In the genomic region with DNA sequence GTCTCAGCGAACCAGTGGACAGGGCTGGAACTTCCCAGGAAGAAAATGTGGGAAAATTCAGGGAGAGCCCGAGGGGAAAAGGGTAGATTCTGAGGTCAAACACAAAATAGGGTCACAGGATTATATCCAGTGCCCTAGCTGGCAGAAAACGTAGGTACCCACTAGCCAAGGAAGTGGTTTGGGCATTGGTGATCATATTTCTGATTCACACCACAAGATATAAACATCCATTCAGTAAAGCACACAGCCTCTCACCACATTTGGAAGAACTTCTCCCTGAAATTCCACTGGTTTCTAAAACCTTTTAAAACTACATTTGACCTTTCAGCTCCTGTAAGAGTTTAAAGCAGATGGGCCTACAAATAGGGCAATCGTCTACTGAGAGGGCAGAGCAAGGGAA, we compare ENCODE assay signal across 23 cellular contexts.
DNase-seq lines count a peak whose midpoint lies in the region; ATAC-seq, FAIRE-seq and TF ChIP-seq lines count a peak whose summit lies in the region.
"Had no signal": no experiment of that assay in that cellular context is flagged by ENCODE, and none has a peak within 500 bp of the region (broad histone marks: within the 10 kb centered on the region; RNA-seq: fewer than 3 reads in every experiment).

No MANE protein-coding gene starts in this region.

- H3K9me2 ChIP-seq in GM23248 (ENCODE audit: insufficient read depth) = no peaks in the 10 kb centered on the region

- H3K79me2 ChIP-seq in GM23248 (ENCODE audit: insufficient read depth) = no peaks in the 10 kb centered on the region

- ATAC-seq in GM21526 (IDR thresholded peaks at IDR 0.05; ENCODE audit: low FRiP score, unreplicated experiment) = no peak
- ATAC-seq in pancreas = no peak
- ATAC-seq: GM12878, Right ventricle myocardium inferior had no signal

- H3K36me3 ChIP-seq in GM23248 (ENCODE audit: low read depth) (no peaks in the 10 kb centered on the region), MG63 (no peaks in the 10 kb centered on the region), pancreas (no peaks in the 10 kb centered on the region)

- no peak overlapping the region for H2AFZ ChIP-seq in GM23248

- intact Hi-C loops in pancreas (cut with DNase I) = no loop called here

- DNase-seq in AG08395 (ENCODE audit: low spot score) = peak; percentile 43
- peak; percentile 21 for DNase-seq in GM23248
- DNase-seq in MG63 = peak; percentile 58
- peak; percentile 90 for DNase-seq in fibroblast of peridontal ligament (ENCODE audit: extremely low read depth)
- DNase-seq in stimulated activated CD4-positive, alpha-beta T cell treated with anti-CD3 and anti-CD28 coated beads, Interleukin-12 subunit alpha, Interleukin-12 subunit beta, amount 100 ng/mL, for 4 hours = no peak
- DNase-seq in NCI-H2029 (lab: John Stamatoyannopoulos, UW) = no peak
- DNase-seq in pancreas = no peak
- DNase-seq: ACHN, DMS53, HFFc6, KG1, NCI-H1417, NCI-H1694 treated with DMSO at 0.1 percent for 48 hours, NCI-H446 treated with DMSO at 0.1 percent for 48 hours, NCI-H526 treated with DMSO at 0.1 percent for 48 hours, OCI-M1 had no signal

- no peaks in the 10 kb centered on the region for H4K20me1 ChIP-seq in GM23248 (ENCODE audit: insufficient read depth)

- FAIRE-seq in pancreas (lab: Jason Lieb, UNC) = no peak
- FAIRE-seq: D721Med, GM12878, H54, RCC 7860 had no signal

- WGBS in GM23248 (ENCODE audit: low coverage in 1 of 2, low lambda C conversion rate in 2 of 2, missing lambda C conversion rate in 2 of 2), 2 experiments = 77 to 78% methylated on average over 4 of the region's 4 CpGs
- WGBS in pancreas, 2 donors = 70 to 75% methylated on average over 4 of the region's 4 CpGs

- no peak overlapping the region for H3K27ac ChIP-seq in GM23248
- H3K27ac ChIP-seq in pancreas = no peak overlapping the region
- H3K27ac ChIP-seq: 22Rv1 had no signal

- H3K27me3 ChIP-seq in GM23248 (replicated peaks; ENCODE audit: insufficient read depth) (no peaks in the 10 kb centered on the region), MG63 (no peaks in the 10 kb centered on the region), pancreas (no peaks in the 10 kb centered on the region)

- in situ Hi-C loops in GM23248 (cut with MboI) = no loop called here

- no peak overlapping the region for H3K4me2 ChIP-seq in GM23248 (ENCODE audit: unreplicated experiment)

- H3K4me3 ChIP-seq in GM23248 (no peak overlapping the region), MG63 (no peak overlapping the region), pancreas (no peak overlapping the region)
- H3K4me3 ChIP-seq: GM12878 had no signal

- H3K9me3 ChIP-seq in GM23248 (ENCODE audit: low read depth) (no peaks in the 10 kb centered on the region), MG63 (no peaks in the 10 kb centered on the region; the same call in 1 of the 2 replicates), pancreas (no peaks in the 10 kb centered on the region)

- H3K4me1 ChIP-seq in GM23248 (ENCODE audit: insufficient read depth) (peaks cover 20% of the 10 kb centered on the region), pancreas (no peaks in the 10 kb centered on the region)

- H3F3A ChIP-seq in GM23248 (ENCODE audit: insufficient read depth) = peaks cover 12% of the 10 kb centered on the region

- no peak for TF ChIP-seq CTCF in pancreas (IDR thresholded peaks at IDR 0.05)

- no peak overlapping the region for H3K9ac ChIP-seq in GM23248

Comparison
In these comparisons a context has a peak if more than half of its experiments do, and no peak if none do; other contexts are left out.
1. DNase-seq: peak in AG08395 (single experiment), GM23248 (single experiment), MG63 (single experiment) and fibroblast of peridontal ligament (single experiment); none in stimulated activated CD4-positive, alpha-beta T cell treated with anti-CD3 and anti-CD28 coated beads, Interleukin-12 subunit alpha, Interleukin-12 subunit beta, amount 100 ng/mL, for 4 hours (single experiment), NCI-H2029 (single experiment) and pancreas (0 of 6).